ENCODE assay signal across 27 cellular contexts in genomic region chr12:131636266-131636665, GRCh38.
"Had no signal": no experiment of that assay in that cellular context is flagged by ENCODE, and none has a peak within 500 bp of the region (broad histone marks: within the 10 kb centered on the region; RNA-seq: fewer than 3 reads in every experiment).

No MANE protein-coding gene starts in this region.

- H3K36me3 ChIP-seq: left ventricle myocardium inferior, neutrophil, right atrium auricular region, right lobe of liver, suprapubic skin, thoracic aorta, tibial artery, upper lobe of right lung had no signal

- H2AFZ ChIP-seq: parathyroid adenoma had no signal

- H3K4me1 ChIP-seq: left ventricle myocardium inferior, right atrium auricular region, right lobe of liver, suprapubic skin, tibial artery, upper lobe of right lung had no signal

- H3K27ac ChIP-seq: left ventricle myocardium inferior, neutrophil, parathyroid adenoma, right atrium auricular region, right lobe of liver, suprapubic skin, thoracic aorta, tibial artery, upper lobe of right lung had no signal

- H3K4me3 Mint-ChIP-seq: naive thymus-derived CD4-positive, alpha-beta T cell; nephron; neural crest cell; stimulated activated naive B cell treated with anti-CD40 and anti-IgM and Interleukin-4, amounts not matched to agents 10 μg/mL and 1 μg/mL and 100 μg/mL, for 72 hours; stimulated activated naive CD8-positive, alpha-beta T cell treated with anti-CD3 and anti-CD28 coated beads, Interleukin-15, Interleukin-2, amounts not matched to agents 100 ng/mL and 50 ng/mL, for 24 hours had no signal

- H3K4me3 ChIP-seq: left ventricle myocardium inferior, lung, mucosa of descending colon, right atrium auricular region, right lobe of liver, smooth muscle cell, suprapubic skin, thoracic aorta, tibial artery, upper lobe of right lung had no signal

- H3K36me3 Mint-ChIP-seq: naive thymus-derived CD4-positive, alpha-beta T cell; stimulated activated naive B cell treated with anti-CD40 and anti-IgM and Interleukin-4, amounts not matched to agents 10 μg/mL and 1 μg/mL and 100 μg/mL, for 72 hours had no signal

- H3K9me3 ChIP-seq: left ventricle myocardium inferior, mucosa of descending colon, neutrophil, right atrium auricular region, right lobe of liver, suprapubic skin, thoracic aorta, tibial artery, upper lobe of right lung had no signal

- H3K4me1 Mint-ChIP-seq: nephron; stimulated activated naive B cell treated with anti-CD40 and anti-IgM and Interleukin-4, amounts not matched to agents 10 μg/mL and 1 μg/mL and 100 μg/mL, for 72 hours had no signal

- H3K9me3 Mint-ChIP-seq: nephron; stimulated activated naive B cell treated with anti-CD40 and anti-IgM and Interleukin-4, amounts not matched to agents 10 μg/mL and 1 μg/mL and 100 μg/mL, for 72 hours; stimulated activated naive CD8-positive, alpha-beta T cell treated with anti-CD3 and anti-CD28 coated beads, Interleukin-15, Interleukin-2, amounts not matched to agents 100 ng/mL and 50 ng/mL, for 24 hours had no signal

- H3K27me3 ChIP-seq: right atrium auricular region, right lobe of liver, upper lobe of right lung had no signal

- H3K27ac Mint-ChIP-seq: nephron; progenitor cell of endocrine pancreas; stimulated activated naive B cell treated with anti-CD40 and anti-IgM and Interleukin-4, amounts not matched to agents 10 μg/mL and 1 μg/mL and 100 μg/mL, for 72 hours; stimulated activated naive CD8-positive, alpha-beta T cell treated with anti-CD3 and anti-CD28 coated beads, Interleukin-15, Interleukin-2, amounts not matched to agents 100 ng/mL and 50 ng/mL, for 24 hours had no signal

- H3K79me2 ChIP-seq: parathyroid adenoma had no signal

- H3K9ac ChIP-seq: parathyroid adenoma had no signal

- DNase-seq: hippocampal formation; kidney; left ventricle myocardium inferior; midbrain; mucosa of descending colon; naive thymus-derived CD4-positive, alpha-beta T cell; occipital lobe; right lobe of liver; stimulated activated CD4-positive, alpha-beta T cell treated with anti-CD3 and anti-CD28 coated beads, Interleukin-12 subunit alpha, Interleukin-12 subunit beta, amount 100 ng/mL, for 4 hours; stimulated activated CD4-positive, alpha-beta T cell treated with anti-CD3 and anti-CD28 coated beads, Interleukin-15, amount 100 ng/mL, for 24 hours; stimulated activated CD4-positive, alpha-beta T cell treated with anti-CD3 and anti-CD28 coated beads, Interleukin-2, amount 100 ng/mL, for 24 hours; stimulated activated CD4-positive, alpha-beta T cell treated with anti-CD3 and anti-CD28 coated beads, Interleukin-4, amount 100 ng/mL, for 1 hour; stimulated activated naive B cell treated with anti-CD40 and anti-IgM and Interleukin-4, amounts not matched to agents 10 μg/mL and 1 μg/mL and 100 μg/mL, for 72 hours; trophoblast cell; upper lobe of right lung had no signal

- H3K4me2 ChIP-seq: smooth muscle cell had no signal
